In the genomic region with DNA sequence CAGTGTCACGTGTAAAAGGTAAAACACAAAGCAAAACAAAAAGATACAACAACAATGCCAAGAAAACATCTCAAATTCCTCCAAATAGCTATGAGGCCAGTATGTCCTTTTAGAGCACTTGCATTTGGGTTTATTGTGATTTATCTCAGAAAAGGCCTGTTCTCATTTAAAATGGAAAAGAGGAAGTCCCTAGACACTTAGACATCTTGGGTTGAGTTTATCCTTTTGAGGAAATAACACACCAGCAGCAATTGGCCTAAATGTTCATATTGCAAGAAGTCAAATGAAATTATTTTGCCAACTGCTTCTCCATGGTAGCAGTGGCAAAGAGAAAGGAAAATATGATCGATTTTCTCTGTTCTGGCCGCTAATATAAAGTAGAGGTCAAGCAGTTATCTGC, we compare ENCODE assay signal across 23 cellular contexts. TPM values are rescaled to one million over a fixed set of nuclear protein-coding genes. Genes with fewer than 3 reads are reported as not detected.
"Had no signal": no experiment of that assay in that cellular context is flagged by ENCODE, and none has a peak within 500 bp of the region (broad histone marks: within the 10 kb centered on the region; RNA-seq: fewer than 3 reads in every experiment).

No MANE protein-coding gene starts in this region.

- H3K27me3 ChIP-seq: colonic mucosa, sigmoid colon had no signal

- ATAC-seq: activated T-cell treated with anti-CD3 and anti-CD28 coated beads, Interleukin-2, amount 50 U/mL, for 72 hours; lower lobe of right lung; naive thymus-derived CD8-positive, alpha-beta T cell; stimulated activated naive B cell treated with anti-CD40 and anti-IgM and Interleukin-4, amounts not matched to agents 10 μg/mL and 1 μg/mL and 100 μg/mL, for 72 hours had no signal

- H3K9ac ChIP-seq: parathyroid adenoma had no signal

- H2AFZ ChIP-seq: parathyroid adenoma had no signal

- H3K4me3 Mint-ChIP-seq: activated T-cell treated with anti-CD3 and anti-CD28 coated beads, Interleukin-2, amount 50 U/mL, for 72 hours; central memory CD8-positive, alpha-beta T cell; naive thymus-derived CD8-positive, alpha-beta T cell; stimulated activated naive B cell treated with anti-CD40 and anti-IgM and Interleukin-4, amounts not matched to agents 10 μg/mL and 1 μg/mL and 100 μg/mL, for 72 hours; T-helper 2 cell treated with Interferon-gamma antibody and Interleukin-4, amounts not matched to agents 5 μg/mL and 100 μg/mL, for 36 hours had no signal

- H3K79me2 ChIP-seq: parathyroid adenoma had no signal

- FAIRE-seq: endometrium, keratinocyte had no signal

- H3K9me3 Mint-ChIP-seq: activated T-cell treated with anti-CD3 and anti-CD28 coated beads, Interleukin-2, amount 50 U/mL, for 72 hours; central memory CD8-positive, alpha-beta T cell; naive thymus-derived CD8-positive, alpha-beta T cell; stimulated activated naive B cell treated with anti-CD40 and anti-IgM and Interleukin-4, amounts not matched to agents 10 μg/mL and 1 μg/mL and 100 μg/mL, for 72 hours; T-helper 2 cell treated with Interferon-gamma antibody and Interleukin-4, amounts not matched to agents 5 μg/mL and 100 μg/mL, for 36 hours had no signal

- H3K4me3 ChIP-seq: colonic mucosa, lower lobe of right lung, sigmoid colon, spleen had no signal

- H3K27ac Mint-ChIP-seq: activated T-cell treated with anti-CD3 and anti-CD28 coated beads, Interleukin-2, amount 50 U/mL, for 72 hours; naive thymus-derived CD8-positive, alpha-beta T cell; stimulated activated naive B cell treated with anti-CD40 and anti-IgM and Interleukin-4, amounts not matched to agents 10 μg/mL and 1 μg/mL and 100 μg/mL, for 72 hours; T-helper 2 cell treated with Interferon-gamma antibody and Interleukin-4, amounts not matched to agents 5 μg/mL and 100 μg/mL, for 36 hours had no signal

- H3K36me3 Mint-ChIP-seq: naive thymus-derived CD8-positive, alpha-beta T cell; stimulated activated naive B cell treated with anti-CD40 and anti-IgM and Interleukin-4, amounts not matched to agents 10 μg/mL and 1 μg/mL and 100 μg/mL, for 72 hours had no signal

- H3K27ac ChIP-seq: colonic mucosa, lower lobe of right lung, parathyroid adenoma, sigmoid colon, spleen had no signal

- H3K36me3 ChIP-seq: colonic mucosa, lower lobe of right lung, sigmoid colon, spleen had no signal

- DNase-seq: activated CD4-positive, alpha-beta T cell treated with anti-CD3 and anti-CD28 coated beads, Interleukin-2, amount 50 U/mL, for 4 hours; activated CD4-positive, CD25-positive, alpha-beta regulatory T cell treated with anti-CD3 and anti-CD28 coated beads, Interleukin-2, amount 50 U/mL, for 72 hours; activated effector memory CD4-positive, alpha-beta T cell treated with anti-CD3 and anti-CD28 coated beads, Interleukin-2, amount 50 U/mL, for 16 hours; activated naive CD4-positive, alpha-beta T cell treated with anti-CD3 and anti-CD28 coated beads, Interleukin-2, amount 50 U/mL, for 16 hours; activated T-cell treated with anti-CD3 and anti-CD28 coated beads, Interleukin-2, amount 50 U/mL, for 72 hours; aorta; colonic mucosa; erythroblast; foreskin melanocyte; glutamatergic neuron; hypothalamus; lower lobe of right lung; naive thymus-derived CD8-positive, alpha-beta T cell; sigmoid colon; spleen; stimulated activated naive B cell treated with anti-CD40 and anti-IgM and Interleukin-4, amounts not matched to agents 10 μg/mL and 1 μg/mL and 100 μg/mL, for 72 hours had no signal

- H3K4me1 ChIP-seq: colonic mucosa, lower lobe of right lung, parathyroid adenoma, sigmoid colon, spleen had no signal

- H3K4me1 Mint-ChIP-seq: central memory CD8-positive, alpha-beta T cell; naive thymus-derived CD8-positive, alpha-beta T cell had no signal

- H3K9me3 ChIP-seq: colonic mucosa, lower lobe of right lung, sigmoid colon, spleen had no signal

RNA-seq across cellular contexts. Expression of gene FRMPD1, which starts 59.3 kb away (rescaled TPM):
- total RNA-seq: activated CD8-positive, alpha-beta memory T cell treated with anti-CD3 and anti-CD28 coated beads for 36 hours; activated T-cell treated with anti-CD3 and anti-CD28 coated beads, Interleukin-2, amount 50 U/mL, for 72 hours; naive thymus-derived CD8-positive, alpha-beta T cell; ureter had no signal
- polyA plus RNA-seq: aorta; naive thymus-derived CD8-positive, alpha-beta T cell had no signal
